ENCODE assay signal across 32 cellular contexts in genomic region chr19:6119031-6119430, GRCh38. TPM values are rescaled to one million over a fixed set of nuclear protein-coding genes. Genes with fewer than 3 reads are reported as not detected.
A peak's percentile ranks its signal among the peaks of the same experiment; 100 is the strongest.
DNase-seq lines count a peak whose midpoint lies in the region; ATAC-seq, FAIRE-seq and TF ChIP-seq lines count a peak whose summit lies in the region.
"Had no signal": no experiment of that assay in that cellular context is flagged by ENCODE, and none has a peak within 500 bp of the region (broad histone marks: within the 10 kb centered on the region; RNA-seq: fewer than 3 reads in every experiment).

No MANE protein-coding gene starts in this region.

- H3K9ac ChIP-seq in HepG2 (ENCODE audit: insufficient read depth, low read depth, low read length): no peak overlapping the region
- H3K9ac ChIP-seq: BLaER1 had no signal

- in situ Hi-C loops in HepG2 (cut with HindIII; ENCODE audit: extremely low pct_ligation_motif_present, low pct_unique_long_range_greater_than_20kb): no loop called here

- CTCF ChIA-PET in HepG2 (lab: Yijun Ruan, JAX; ENCODE audit: low intra/inter-chr PET ratio, low total read pairs): no interaction called here
- CTCF ChIA-PET in HEK293 (lab: Yijun Ruan, JAX): interaction anchor here (0.6 to 1.5 kb wide), 2 partner anchors 18 to 70 kb away, joined by 3 to 5 read pairs; no protein-coding TSS in a partner anchor

- POLR2A ChIA-PET in HepG2 (lab: Yijun Ruan, JAX): no interaction called here
- POLR2A ChIA-PET in HEK293 (lab: Yijun Ruan, JAX): no interaction called here

- no TSS peak for BruUV-seq in HepG2 (replicated peaks; lab: Mats Ljungman, UMichigan)

- no peaks in the 10 kb centered on the region for H3K79me2 ChIP-seq in HepG2 (ENCODE audit: insufficient read depth, low read length)

- no peak overlapping the region for H2AFZ ChIP-seq in HepG2 (ENCODE audit: low read length)

- no peaks in the 10 kb centered on the region for H3K4me1 ChIP-seq in HepG2 (ENCODE audit: insufficient read depth, low read length)
- H3K4me1 ChIP-seq in right lobe of liver: no peaks in the 10 kb centered on the region
- H3K4me1 ChIP-seq in HEK293 (ENCODE audit: control insufficient read depth, insufficient read depth, low read length): no peaks in the 10 kb centered on the region
- H3K4me1 ChIP-seq in sigmoid colon: no peaks in the 10 kb centered on the region
- H3K4me1 ChIP-seq: BE2C had no signal

- DNase-seq in HepG2 (ENCODE audit: low spot score) (no peak), right lobe of liver (no peak), bronchial epithelial cell (ENCODE audit: low read depth) (no peak), sigmoid colon (peak; percentile 4), GM12892 (ENCODE audit: insufficient read length) (no peak), NAMALWA (ENCODE audit: low spot score) (no peak), NOMO-1 treated with dmso at 0.1 percent for 144 hours (lab: John Stamatoyannopoulos, UW; ENCODE audit: unreplicated experiment) (no peak)
- DNase-seq: ACHN; BE2C; C1 segment of cervical spinal cord; CD4-positive, alpha-beta memory T cell; CD4-positive, CD25-positive, alpha-beta regulatory T cell; CD8-positive, alpha-beta memory T cell; COR-L47; DMS 273 treated with DMSO at 0.1 percent for 48 hours; DMS153; DMS53; DMS79; DND-41; EL; GDM1 had no signal

- no peak for FAIRE-seq in HepG2 (lab: Jason Lieb, UNC)
- peak; percentile 55 for FAIRE-seq in bronchial epithelial cell (lab: Jason Lieb, UNC)
- no peak for FAIRE-seq in GM12892 (lab: Jason Lieb, UNC)
- FAIRE-seq: A204.1, GM12878, GM19239 had no signal

- no peak for TF ChIP-seq RAD21 in HepG2 (CRISPR knock-in tag; IDR thresholded peaks at IDR 0.05)

- H4K20me1 ChIP-seq in HepG2 (ENCODE audit: insufficient read depth, low read length): no peaks in the 10 kb centered on the region
- H4K20me1 ChIP-seq: BLaER1 had no signal

- TF ChIP-seq POLR2A in HepG2 (IDR thresholded peaks at IDR 0.05; ENCODE audit: insufficient read depth in 1 of 2, low read depth in 2 of 2, low read length in 2 of 2) (no peak), right lobe of liver (IDR thresholded peaks at IDR 0.05) (no peak), sigmoid colon (IDR thresholded peaks at IDR 0.05) (no peak), GM12892 (IDR thresholded peaks at IDR 0.05; ENCODE audit: low read depth, low read length) (no peak)

- intact Hi-C loops in HepG2 (cut with micrococcal nuclease; ENCODE audit: unreplicated experiment): no loop called here
- intact Hi-C loops in right lobe of liver (cut with DNase I): no loop called here
- intact Hi-C loops in sigmoid colon (cut with DNase I): no loop called here

- no peak for ATAC-seq in HepG2
- no peak for ATAC-seq in right lobe of liver
- ATAC-seq: GM12878 had no signal

- H3K9me3 ChIP-seq in HepG2 (ENCODE audit: low read length) (no peaks in the 10 kb centered on the region), right lobe of liver (no peaks in the 10 kb centered on the region), HEK293 (ENCODE audit: control insufficient read depth, insufficient read depth, low read depth, low read length) (no peaks in the 10 kb centered on the region), sigmoid colon (peaks cover 0 to 3% (median 0%) of the 10 kb centered on the region in 4 donors)

- no peak for TF ChIP-seq CTCF in HepG2 (CRISPR knock-in tag; IDR thresholded peaks at IDR 0.05)
- no peak for TF ChIP-seq CTCF in right lobe of liver (IDR thresholded peaks at IDR 0.05)
- TF ChIP-seq CTCF in HEK293 (tag by site-specific recombination; IDR thresholded peaks at IDR 0.05): no peak
- no peak for TF ChIP-seq CTCF in bronchial epithelial cell (IDR thresholded peaks at IDR 0.05; ENCODE audit: insufficient read depth, low read length, severe bottlenecking)
- no peak for TF ChIP-seq CTCF in sigmoid colon (IDR thresholded peaks at IDR 0.05)

- H3K27ac ChIP-seq in HepG2 (ENCODE audit: extremely low read length, insufficient read depth, low read length) (no peak overlapping the region), right lobe of liver (no peak overlapping the region), HEK293 (ENCODE audit: extremely low read depth, low read depth, low read length) (no peak overlapping the region), sigmoid colon (no peak overlapping the region)
- H3K27ac ChIP-seq: 22Rv1 had no signal

- H3K36me3 ChIP-seq in HepG2 (replicated peaks in 1 of 2; ENCODE audit: control insufficient read depth in 1 of 2, insufficient read depth in 2 of 2, low read length in 2 of 2) (no peaks in the 10 kb centered on the region), right lobe of liver (no peaks in the 10 kb centered on the region), HEK293 (ENCODE audit: control insufficient read depth in 2 of 2, insufficient read depth in 1 of 2, low read length in 2 of 2) (no peaks in the 10 kb centered on the region), bronchial epithelial cell (ENCODE audit: control insufficient read depth, insufficient read depth, low read length) (no peaks in the 10 kb centered on the region), sigmoid colon (no peaks in the 10 kb centered on the region)
- H3K36me3 ChIP-seq: BE2C, BLaER1 had no signal

- TF ChIP-seq EP300 in HepG2 (IDR thresholded peaks at IDR 0.05; ENCODE audit: low read depth in 2 of 2, low read length in 2 of 2): no peak
- no peak for TF ChIP-seq EP300 in HepG2 (CRISPR knock-in tag; IDR thresholded peaks at IDR 0.05; ENCODE audit: borderline replicate concordance)
- no peak for TF ChIP-seq EP300 in sigmoid colon (IDR thresholded peaks at IDR 0.05)

- no peaks in the 10 kb centered on the region for H3K27me3 ChIP-seq in HepG2 (ENCODE audit: control insufficient read depth in 1 of 2, insufficient read depth in 2 of 2, low read length in 2 of 2)
- no peaks in the 10 kb centered on the region for H3K27me3 ChIP-seq in right lobe of liver
- H3K27me3 ChIP-seq in bronchial epithelial cell (ENCODE audit: control insufficient read depth, insufficient read depth, low read length): no peaks in the 10 kb centered on the region
- no peaks in the 10 kb centered on the region for H3K27me3 ChIP-seq in sigmoid colon
- H3K27me3 ChIP-seq: BE2C, BLaER1 had no signal

- H3K4me2 ChIP-seq in HepG2 (ENCODE audit: low read depth, low read length): no peak overlapping the region

- H3K4me3 ChIP-seq in HepG2 (replicated peaks in 1 of 3; ENCODE audit: insufficient read depth in 1 of 3, low read depth in 2 of 3, low read length in 3 of 3) (no peak overlapping the region), right lobe of liver (no peak overlapping the region), HEK293 (ENCODE audit: low read depth, low read length) (no peak overlapping the region), bronchial epithelial cell (ENCODE audit: low read depth, low read length) (no peak overlapping the region), sigmoid colon (no peak overlapping the region)
- H3K4me3 ChIP-seq: BLaER1, GM12878 had no signal

RNA-seq across cellular contexts. Expression of gene RFX2, which starts 8.7 kb away (rescaled TPM):
- total RNA-seq in HepG2 (2016; rRNA removed; fragmentation: Illumina TruSeq; extraction: Trizol) (1.3 and 2.8 TPM in 2 replicates), right lobe of liver (1 to 10 TPM; 1.6 to 2.9 (median 1.9) TPM), bronchial epithelial cell (2.4 and 5.6 TPM in 2 replicates), sigmoid colon (10 to 100 TPM; 14.3 to 21.2 (median 17.4) TPM)
- 2.6 and 7.1 TPM in 2 replicates for total RNA-seq in HepG2 (2016; cell fraction: cytosol; rRNA removed; fragmentation: Illumina TruSeq; extraction: Trizol; ENCODE audit: low read depth)
- total RNA-seq in HepG2 (2016; cell fraction: insoluble cytoplasmic fraction; rRNA removed; fragmentation: Illumina TruSeq; extraction: Trizol): 1.5 and 2.5 TPM in 2 replicates
- 1.8 and 2.4 TPM in 2 replicates for total RNA-seq in HepG2 (2016; cell fraction: membrane; rRNA removed; fragmentation: Illumina TruSeq; extraction: Trizol)
- total RNA-seq in HepG2 (2016; cell fraction: nucleus; rRNA removed; fragmentation: Illumina TruSeq; extraction: Trizol): 2.4 and 3.9 TPM in 2 replicates
- polyA plus RNA-seq in HepG2 (2011; rRNA removed) (2.4 and 3.3 TPM in 2 replicates), sigmoid colon (1 to 10 TPM; 1.2 to 4.2 (median 3.6) TPM)
- 1.5 and 2.4 TPM in 2 replicates for polyA plus RNA-seq in HepG2 (2011; cell fraction: cytosol; rRNA removed)
- polyA plus RNA-seq in HepG2 (2011; cell fraction: nucleus; rRNA removed): 3.3 and 4.9 TPM in 2 replicates
- 1.1 and 2.1 TPM in 2 replicates for polyA plus RNA-seq in HepG2 (2012)
- 3.0 and 3.6 TPM in 2 replicates for polyA plus RNA-seq in HepG2 (2016; cell fraction: cytosol; fragmentation: Illumina TruSeq; extraction: Trizol; ENCODE audit: low read depth)
- polyA plus RNA-seq in HepG2 (2016; cell fraction: insoluble cytoplasmic fraction; fragmentation: Illumina TruSeq; extraction: Trizol; ENCODE audit: low read depth): 1.2 and 1.3 TPM in 2 replicates
- 1.8 and 2.9 TPM in 2 replicates for polyA plus RNA-seq in HepG2 (2016; cell fraction: membrane; fragmentation: Illumina TruSeq; extraction: Trizol; ENCODE audit: low read depth)
- 3.0 and 6.2 TPM in 2 replicates for polyA plus RNA-seq in HepG2 (2016; cell fraction: nucleus; fragmentation: Illumina TruSeq; extraction: Trizol; ENCODE audit: insufficient read depth, low read depth)
- 5.3 and 9.1 TPM in 2 replicates for polyA minus RNA-seq in HepG2 (2011; rRNA and poly(A)+ RNA removed; ENCODE audit: low replicate concordance)
- polyA minus RNA-seq in HepG2 (2011; cell fraction: cytosol; rRNA and poly(A)+ RNA removed): 1.3 and 3.3 TPM in 2 replicates
- polyA minus RNA-seq in HepG2 (2011; cell fraction: nucleus; rRNA and poly(A)+ RNA removed): 3.6 and 6.2 TPM in 2 replicates
- polyA plus RNA-seq in GM12892 (2012; ENCODE audit: missing spikeins): 1.8 TPM

RNA-seq across cellular contexts. Expression of gene ACSBG2, which starts 16.4 kb away (rescaled TPM):
- total RNA-seq in HepG2 (2016; rRNA removed; fragmentation: Illumina TruSeq; extraction: Trizol) (not detected in 2 replicates), right lobe of liver (not detected), bronchial epithelial cell (not detected in 2 replicates), sigmoid colon (not detected)
- total RNA-seq in HepG2 (2016; cell fraction: cytosol; rRNA removed; fragmentation: Illumina TruSeq; extraction: Trizol; ENCODE audit: low read depth): not detected in 2 replicates
- not detected in 2 replicates for total RNA-seq in HepG2 (2016; cell fraction: insoluble cytoplasmic fraction; rRNA removed; fragmentation: Illumina TruSeq; extraction: Trizol)
- not detected in 2 replicates for total RNA-seq in HepG2 (2016; cell fraction: membrane; rRNA removed; fragmentation: Illumina TruSeq; extraction: Trizol)
- total RNA-seq in HepG2 (2016; cell fraction: nucleus; rRNA removed; fragmentation: Illumina TruSeq; extraction: Trizol): not detected in 2 replicates
- polyA plus RNA-seq in HepG2 (2011; rRNA removed) (not detected in 2 replicates), sigmoid colon (under 1 TPM in 1 of 3 donors, not detected in 2; 0.06 TPM)
- polyA plus RNA-seq in HepG2 (2011; cell fraction: cytosol; rRNA removed): not detected in 2 replicates
- polyA plus RNA-seq in HepG2 (2011; cell fraction: nucleus; rRNA removed): not detected in 2 replicates
- polyA plus RNA-seq in HepG2 (2012): 0.35 and 0.60 TPM in 2 replicates
- not detected in 2 replicates for polyA plus RNA-seq in HepG2 (2016; cell fraction: cytosol; fragmentation: Illumina TruSeq; extraction: Trizol; ENCODE audit: low read depth)
- polyA plus RNA-seq in HepG2 (2016; cell fraction: insoluble cytoplasmic fraction; fragmentation: Illumina TruSeq; extraction: Trizol; ENCODE audit: low read depth): not detected in 2 replicates
- not detected in 2 replicates for polyA plus RNA-seq in HepG2 (2016; cell fraction: membrane; fragmentation: Illumina TruSeq; extraction: Trizol; ENCODE audit: low read depth)
- not detected in 2 replicates for polyA plus RNA-seq in HepG2 (2016; cell fraction: nucleus; fragmentation: Illumina TruSeq; extraction: Trizol; ENCODE audit: insufficient read depth, low read depth)
- polyA minus RNA-seq in HepG2 (2011; rRNA and poly(A)+ RNA removed; ENCODE audit: low replicate concordance): not detected in 2 replicates
- not detected in 2 replicates for polyA minus RNA-seq in HepG2 (2011; cell fraction: cytosol; rRNA and poly(A)+ RNA removed)
- polyA minus RNA-seq in HepG2 (2011; cell fraction: nucleus; rRNA and poly(A)+ RNA removed): not detected in 2 replicates
- polyA plus RNA-seq in GM12892 (2012; ENCODE audit: missing spikeins): not detected
- total RNA-seq: A673; CD4-positive, alpha-beta memory T cell; CD4-positive, CD25-positive, alpha-beta regulatory T cell; CD8-positive, alpha-beta memory T cell; Daoy; G401 had no signal
- polyA plus RNA-seq: AG04450; CD14-positive monocyte; CD4-positive, alpha-beta memory T cell; CD4-positive, CD25-positive, alpha-beta regulatory T cell; CD8-positive, alpha-beta memory T cell had no signal

Comparison
In these comparisons a context has a peak if more than half of its experiments do, and no peak if none do; other contexts are left out.
1. Of the 63 proteins assayed by ChIP-seq in both HepG2 and HEK293: peak only in HepG2: none; only in HEK293: ZNF280D; in both: none; in neither: 62.